ENCODE assay signal across 1 cellular context in genomic region chr4:7638984-7639789, GRCh38.
TF ChIP-seq lines count a peak whose summit lies in the region.

No MANE protein-coding gene starts in this region.

TF ChIP-seq in HepG2, 621 proteins besides CTCF, POLR2A, EP300 and RAD21 (continued from another document and continues in another):
- no peak for TF ChIP-seq ZBTB25 (CRISPR knock-in tag; IDR thresholded peaks at IDR 0.05)
- peak; percentile 47; the same call in 1 of the 2 replicates for TF ChIP-seq ZGPAT (CRISPR knock-in tag; IDR thresholded peaks at IDR 0.05)
- no peak for TF ChIP-seq ZNF503 (CRISPR knock-in tag; IDR thresholded peaks at IDR 0.05)
- TF ChIP-seq SUZ12 (IDR thresholded peaks at IDR 0.05; ENCODE audit: low read depth, low read length) = no peak
- 0 out of 2 replicates have a peak, but pooled peaks have one; percentile 8 for TF ChIP-seq ZNF740 (CRISPR knock-in tag; IDR thresholded peaks at IDR 0.05)
- TF ChIP-seq ZNF354B (CRISPR knock-in tag; IDR thresholded peaks at IDR 0.05) = no peak
- TF ChIP-seq ZIK1 (CRISPR knock-in tag; IDR thresholded peaks at IDR 0.05; ENCODE audit: borderline replicate concordance, low read depth) = no peak
- TF ChIP-seq ZFP36L2 (CRISPR knock-in tag; IDR thresholded peaks at IDR 0.05) = no peak
- TF ChIP-seq SKI (IDR thresholded peaks at IDR 0.05; ENCODE audit: partially characterized antibody) = peak; percentile 49
- TF ChIP-seq AGO1 (IDR thresholded peaks at IDR 0.05; ENCODE audit: low read depth, low read length, poor library complexity, severe bottlenecking) = no peak
- TF ChIP-seq ETS1 (CRISPR knock-in tag; IDR thresholded peaks at IDR 0.05) = no peak
- no peak for TF ChIP-seq ZKSCAN1 (IDR thresholded peaks at IDR 0.05; ENCODE audit: low read length)
- TF ChIP-seq BHLHE40 (IDR thresholded peaks at IDR 0.05; ENCODE audit: low read length) = no peak
- no peak for TF ChIP-seq ZBTB37 (CRISPR knock-in tag; IDR thresholded peaks at IDR 0.05)
- no peak for TF ChIP-seq ZMYM3 (CRISPR knock-in tag; IDR thresholded peaks at IDR 0.05)
- no peak for TF ChIP-seq ZNF558 (CRISPR knock-in tag; IDR thresholded peaks at IDR 0.05; ENCODE audit: borderline replicate concordance)
- TF ChIP-seq ZNF781 (CRISPR knock-in tag; IDR thresholded peaks at IDR 0.05; ENCODE audit: borderline replicate concordance, not compliant biosample characterization) = no peak
- peak; percentile 3 for TF ChIP-seq TEAD3 (CRISPR knock-in tag; optimal IDR thresholded peaks at IDR 0.05; ENCODE audit: borderline replicate concordance)
- no peak for TF ChIP-seq SSRP1 (CRISPR knock-in tag; IDR thresholded peaks at IDR 0.05)
- no peak for TF ChIP-seq ZNF670 (CRISPR knock-in tag; IDR thresholded peaks at IDR 0.05; ENCODE audit: borderline replicate concordance)
- no peak for TF ChIP-seq MTF2 (CRISPR knock-in tag; IDR thresholded peaks at IDR 0.05; ENCODE audit: borderline replicate concordance)
- TF ChIP-seq RBFOX2 (IDR thresholded peaks at IDR 0.05; ENCODE audit: low read depth, low read length) = no peak
- TF ChIP-seq CEBPG (CRISPR knock-in tag; IDR thresholded peaks at IDR 0.05) = peak; percentile 90
- TF ChIP-seq HHEX (CRISPR knock-in tag; IDR thresholded peaks at IDR 0.05) = no peak
- TF ChIP-seq SCMH1 (CRISPR knock-in tag; IDR thresholded peaks at IDR 0.05; ENCODE audit: borderline replicate concordance) = no peak
- no peak for TF ChIP-seq POGZ (CRISPR knock-in tag; IDR thresholded peaks at IDR 0.05)
- TF ChIP-seq ATRX (CRISPR knock-in tag; IDR thresholded peaks at IDR 0.05; ENCODE audit: borderline replicate concordance) = no peak
- no peak for TF ChIP-seq ZBTB8A (CRISPR knock-in tag; IDR thresholded peaks at IDR 0.05; ENCODE audit: borderline replicate concordance, low read depth)
- TF ChIP-seq SAP130 (CRISPR knock-in tag; IDR thresholded peaks at IDR 0.05; ENCODE audit: low read depth) = peak; percentile 22; the same call in 1 of the 2 replicates
- TF ChIP-seq ZBTB3 (CRISPR knock-in tag; IDR thresholded peaks at IDR 0.05; ENCODE audit: borderline replicate concordance, low read depth) = no peak
- TF ChIP-seq ETV5 (CRISPR knock-in tag; IDR thresholded peaks at IDR 0.05; ENCODE audit: borderline replicate concordance) = peak; percentile 51; the same call in 1 of the 2 replicates
- TF ChIP-seq ZNF343 (CRISPR knock-in tag; IDR thresholded peaks at IDR 0.05) = no peak
- no peak for TF ChIP-seq DMAP1 (CRISPR knock-in tag; IDR thresholded peaks at IDR 0.05)
- TF ChIP-seq TEF (CRISPR knock-in tag; IDR thresholded peaks at IDR 0.05) = no peak
- TF ChIP-seq ZNF225 (CRISPR knock-in tag; IDR thresholded peaks at IDR 0.05) = no peak
- TF ChIP-seq ZNF33B (CRISPR knock-in tag; IDR thresholded peaks at IDR 0.05) = no peak
- TF ChIP-seq GRHL1 (CRISPR knock-in tag; conservative IDR thresholded peaks at IDR 0.05) = no peak
- no peak for TF ChIP-seq E2F5 (CRISPR knock-in tag; conservative IDR thresholded peaks at IDR 0.05)
- TF ChIP-seq SNAPC5 (CRISPR knock-in tag; IDR thresholded peaks at IDR 0.05; ENCODE audit: borderline replicate concordance) = no peak
- TF ChIP-seq ZNF816 (CRISPR knock-in tag; IDR thresholded peaks at IDR 0.05; ENCODE audit: borderline replicate concordance) = no peak
- no peak for TF ChIP-seq MED13 (CRISPR knock-in tag; IDR thresholded peaks at IDR 0.05)
- TF ChIP-seq ZNF501 (CRISPR knock-in tag; IDR thresholded peaks at IDR 0.05) = no peak
- TF ChIP-seq ZNF83 (CRISPR knock-in tag; IDR thresholded peaks at IDR 0.05; ENCODE audit: borderline replicate concordance) = no peak
- no peak for TF ChIP-seq SAFB2 (CRISPR knock-in tag; IDR thresholded peaks at IDR 0.05; ENCODE audit: borderline replicate concordance, low read depth)
- TF ChIP-seq TOPORS (CRISPR knock-in tag; IDR thresholded peaks at IDR 0.05) = no peak
- no peak for TF ChIP-seq CAMTA2 (CRISPR knock-in tag; IDR thresholded peaks at IDR 0.05; ENCODE audit: borderline replicate concordance)
- no peak for TF ChIP-seq ZNF121 (CRISPR knock-in tag; IDR thresholded peaks at IDR 0.05)
- no peak for TF ChIP-seq ZBTB1 (CRISPR knock-in tag; IDR thresholded peaks at IDR 0.05; ENCODE audit: borderline replicate concordance)
- no peak for TF ChIP-seq ZNF326 (CRISPR knock-in tag; IDR thresholded peaks at IDR 0.05; ENCODE audit: borderline replicate concordance)
- peak; percentile 39; the same call in 1 of the 2 replicates for TF ChIP-seq UBTF (CRISPR knock-in tag; IDR thresholded peaks at IDR 0.05)
- TF ChIP-seq SRSF1 (optimal IDR thresholded peaks at IDR 0.05; ENCODE audit: low read depth, low read length) = peak; percentile 59
- TF ChIP-seq JUNB (CRISPR knock-in tag; IDR thresholded peaks at IDR 0.05; ENCODE audit: borderline replicate concordance) = no peak
- TF ChIP-seq KDM2A (CRISPR knock-in tag; IDR thresholded peaks at IDR 0.05; ENCODE audit: borderline replicate concordance, low read depth) = no peak
- TF ChIP-seq SMAD1 (CRISPR knock-in tag; IDR thresholded peaks at IDR 0.05; ENCODE audit: borderline replicate concordance, low read depth) = no peak
- 0 out of 2 replicates have a peak, but pooled peaks have one; percentile 61 for TF ChIP-seq HOXD1 (CRISPR knock-in tag; IDR thresholded peaks at IDR 0.05)
- no peak for TF ChIP-seq ZNF720 (CRISPR knock-in tag; IDR thresholded peaks at IDR 0.05)
